Comparison of ENCODE assay signal across 1 cellular context in the genomic region with DNA sequence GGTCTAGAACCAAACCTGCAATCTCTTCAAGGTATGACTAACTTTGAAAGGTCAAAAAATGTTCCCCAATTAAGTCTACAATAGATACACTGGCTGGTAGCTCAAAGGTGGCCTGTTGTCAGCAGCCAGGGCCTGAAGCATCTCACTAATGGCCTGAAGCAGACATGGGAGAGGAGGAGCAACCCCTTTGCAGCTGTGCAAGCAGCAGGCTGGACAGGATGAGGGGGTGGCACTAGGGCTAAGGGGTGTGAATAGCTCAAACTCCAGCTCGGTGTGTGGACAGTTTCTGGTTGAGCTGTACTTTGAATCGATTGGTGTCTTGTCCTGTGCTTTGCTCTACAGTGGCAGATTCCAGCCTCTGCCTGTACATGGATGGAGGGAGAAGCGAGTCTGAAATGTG.
TF ChIP-seq lines count a peak whose summit lies in the region.

No MANE protein-coding gene starts in this region.

TF ChIP-seq in HepG2, 621 proteins besides CTCF, POLR2A, EP300 and RAD21 (continued from another document):
- TF ChIP-seq, protein P1, sequence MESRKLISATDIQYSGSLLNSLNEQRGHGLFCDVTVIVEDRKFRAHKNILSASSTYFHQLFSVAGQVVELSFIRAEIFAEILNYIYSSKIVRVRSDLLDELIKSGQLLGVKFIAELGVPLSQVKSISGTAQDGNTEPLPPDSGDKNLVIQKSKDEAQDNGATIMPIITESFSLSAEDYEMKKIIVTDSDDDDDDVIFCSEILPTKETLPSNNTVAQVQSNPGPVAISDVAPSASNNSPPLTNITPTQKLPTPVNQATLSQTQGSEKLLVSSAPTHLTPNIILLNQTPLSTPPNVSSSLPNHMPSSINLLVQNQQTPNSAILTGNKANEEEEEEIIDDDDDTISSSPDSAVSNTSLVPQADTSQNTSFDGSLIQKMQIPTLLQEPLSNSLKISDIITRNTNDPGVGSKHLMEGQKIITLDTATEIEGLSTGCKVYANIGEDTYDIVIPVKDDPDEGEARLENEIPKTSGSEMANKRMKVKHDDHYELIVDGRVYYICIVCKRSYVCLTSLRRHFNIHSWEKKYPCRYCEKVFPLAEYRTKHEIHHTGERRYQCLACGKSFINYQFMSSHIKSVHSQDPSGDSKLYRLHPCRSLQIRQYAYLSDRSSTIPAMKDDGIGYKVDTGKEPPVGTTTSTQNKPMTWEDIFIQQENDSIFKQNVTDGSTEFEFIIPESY (CRISPR knock-in tag; IDR thresholded peaks at IDR 0.05), result no peak
- no peak for TF ChIP-seq JDP2 (CRISPR knock-in tag; IDR thresholded peaks at IDR 0.05; ENCODE audit: borderline replicate concordance)
- no peak for TF ChIP-seq HNRNPL (IDR thresholded peaks at IDR 0.05; ENCODE audit: low read depth, low read length)
- TF ChIP-seq HNRNPLL (IDR thresholded peaks at IDR 0.05; ENCODE audit: low read depth, low read length, poor library complexity, severe bottlenecking), result no peak
- peak; percentile 64; the same call in 1 of the 2 replicates for TF ChIP-seq KMT2A (CRISPR knock-in tag; IDR thresholded peaks at IDR 0.05)
- peak; percentile 38; the same call in 1 of the 2 replicates for TF ChIP-seq ZFY (CRISPR knock-in tag; IDR thresholded peaks at IDR 0.05)
- TF ChIP-seq CHD2 (IDR thresholded peaks at IDR 0.05; ENCODE audit: low read depth, low read length), result no peak
- TF ChIP-seq KAT7 (CRISPR knock-in tag; IDR thresholded peaks at IDR 0.05; ENCODE audit: borderline replicate concordance), result peak; percentile 33; the same call in 1 of the 2 replicates
- no peak for TF ChIP-seq ARNTL (CRISPR knock-in tag; IDR thresholded peaks at IDR 0.05)
- no peak for TF ChIP-seq SIN3B (IDR thresholded peaks at IDR 0.05; ENCODE audit: low read length)
- TF ChIP-seq EZH2 (conservative IDR thresholded peaks at IDR 0.05; ENCODE audit: low read depth, low read length), result no peak
- TF ChIP-seq ZNF83 (CRISPR knock-in tag; IDR thresholded peaks at IDR 0.05; ENCODE audit: borderline replicate concordance), result no peak
- TF ChIP-seq MTA3 (CRISPR knock-in tag; IDR thresholded peaks at IDR 0.05), result no peak
- peak; percentile 90 for TF ChIP-seq TEAD3 (CRISPR knock-in tag; optimal IDR thresholded peaks at IDR 0.05; ENCODE audit: borderline replicate concordance)
- TF ChIP-seq ZNF274 (CRISPR knock-in tag; IDR thresholded peaks at IDR 0.05), result peak; percentile 46; the same call in 1 of the 2 replicates
- TF ChIP-seq TGIF2 (CRISPR knock-in tag; IDR thresholded peaks at IDR 0.05), result 0 out of 2 replicates have a peak, but pooled peaks have one; percentile 14
- 0 out of 2 replicates have a peak, but pooled peaks have one; percentile 50 for TF ChIP-seq ERF (CRISPR knock-in tag; IDR thresholded peaks at IDR 0.05)
- peak; percentile 90 for TF ChIP-seq HNF4G (IDR thresholded peaks at IDR 0.05; ENCODE audit: borderline replicate concordance, low read depth, low read length)
- TF ChIP-seq HNF4G (CRISPR knock-in tag; IDR thresholded peaks at IDR 0.05; ENCODE audit: borderline replicate concordance, low read depth), result no peak; the same call in 1 of the 2 replicates
- TF ChIP-seq, protein P2, sequence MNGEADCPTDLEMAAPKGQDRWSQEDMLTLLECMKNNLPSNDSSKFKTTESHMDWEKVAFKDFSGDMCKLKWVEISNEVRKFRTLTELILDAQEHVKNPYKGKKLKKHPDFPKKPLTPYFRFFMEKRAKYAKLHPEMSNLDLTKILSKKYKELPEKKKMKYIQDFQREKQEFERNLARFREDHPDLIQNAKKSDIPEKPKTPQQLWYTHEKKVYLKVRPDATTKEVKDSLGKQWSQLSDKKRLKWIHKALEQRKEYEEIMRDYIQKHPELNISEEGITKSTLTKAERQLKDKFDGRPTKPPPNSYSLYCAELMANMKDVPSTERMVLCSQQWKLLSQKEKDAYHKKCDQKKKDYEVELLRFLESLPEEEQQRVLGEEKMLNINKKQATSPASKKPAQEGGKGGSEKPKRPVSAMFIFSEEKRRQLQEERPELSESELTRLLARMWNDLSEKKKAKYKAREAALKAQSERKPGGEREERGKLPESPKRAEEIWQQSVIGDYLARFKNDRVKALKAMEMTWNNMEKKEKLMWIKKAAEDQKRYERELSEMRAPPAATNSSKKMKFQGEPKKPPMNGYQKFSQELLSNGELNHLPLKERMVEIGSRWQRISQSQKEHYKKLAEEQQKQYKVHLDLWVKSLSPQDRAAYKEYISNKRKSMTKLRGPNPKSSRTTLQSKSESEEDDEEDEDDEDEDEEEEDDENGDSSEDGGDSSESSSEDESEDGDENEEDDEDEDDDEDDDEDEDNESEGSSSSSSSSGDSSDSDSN (CRISPR knock-in tag; IDR thresholded peaks at IDR 0.05), result peak; percentile 66
- TF ChIP-seq, protein P3, sequence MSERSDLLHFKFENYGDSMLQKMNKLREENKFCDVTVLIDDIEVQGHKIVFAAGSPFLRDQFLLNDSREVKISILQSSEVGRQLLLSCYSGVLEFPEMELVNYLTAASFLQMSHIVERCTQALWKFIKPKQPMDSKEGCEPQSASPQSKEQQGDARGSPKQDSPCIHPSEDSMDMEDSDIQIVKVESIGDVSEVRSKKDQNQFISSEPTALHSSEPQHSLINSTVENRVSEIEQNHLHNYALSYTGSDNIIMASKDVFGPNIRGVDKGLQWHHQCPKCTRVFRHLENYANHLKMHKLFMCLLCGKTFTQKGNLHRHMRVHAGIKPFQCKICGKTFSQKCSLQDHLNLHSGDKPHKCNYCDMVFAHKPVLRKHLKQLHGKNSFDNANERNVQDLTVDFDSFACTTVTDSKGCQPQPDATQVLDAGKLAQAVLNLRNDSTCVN (CRISPR knock-in tag; IDR thresholded peaks at IDR 0.05; ENCODE audit: borderline replicate concordance), result peak; percentile 67; the same call in 1 of the 2 replicates
- TF ChIP-seq, protein P4, sequence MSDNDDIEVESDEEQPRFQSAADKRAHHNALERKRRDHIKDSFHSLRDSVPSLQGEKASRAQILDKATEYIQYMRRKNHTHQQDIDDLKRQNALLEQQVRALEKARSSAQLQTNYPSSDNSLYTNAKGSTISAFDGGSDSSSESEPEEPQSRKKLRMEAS (IDR thresholded peaks at IDR 0.05), result peak; percentile 37; the same call in 1 of the 2 replicates
- no peak for TF ChIP-seq ZNF616 (CRISPR knock-in tag; IDR thresholded peaks at IDR 0.05; ENCODE audit: low read depth)
- TF ChIP-seq ZNF674 (CRISPR knock-in tag; IDR thresholded peaks at IDR 0.05; ENCODE audit: low read depth), result no peak
- TF ChIP-seq, protein P5, sequence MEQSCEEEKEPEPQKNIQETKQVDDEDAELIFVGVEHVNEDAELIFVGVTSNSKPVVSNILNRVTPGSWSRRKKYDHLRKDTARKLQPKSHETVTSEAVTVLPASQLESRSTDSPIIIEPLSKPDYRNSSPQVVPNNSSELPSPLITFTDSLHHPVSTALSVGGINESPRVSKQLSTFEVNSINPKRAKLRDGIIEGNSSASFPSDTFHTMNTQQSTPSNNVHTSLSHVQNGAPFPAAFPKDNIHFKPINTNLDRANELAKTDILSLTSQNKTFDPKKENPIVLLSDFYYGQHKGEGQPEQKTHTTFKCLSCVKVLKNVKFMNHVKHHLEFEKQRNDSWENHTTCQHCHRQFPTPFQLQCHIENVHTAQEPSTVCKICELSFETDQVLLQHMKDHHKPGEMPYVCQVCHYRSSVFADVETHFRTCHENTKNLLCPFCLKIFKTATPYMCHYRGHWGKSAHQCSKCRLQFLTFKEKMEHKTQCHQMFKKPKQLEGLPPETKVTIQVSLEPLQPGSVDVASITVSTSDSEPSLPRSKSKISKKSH (CRISPR knock-in tag; IDR thresholded peaks at IDR 0.05; ENCODE audit: borderline replicate concordance), result no peak
- TF ChIP-seq FOXK1 (CRISPR knock-in tag; IDR thresholded peaks at IDR 0.05; ENCODE audit: borderline replicate concordance, low read depth), result peak; percentile 13; the same call in 1 of the 2 replicates
- no peak for TF ChIP-seq MAFG (CRISPR knock-in tag; IDR thresholded peaks at IDR 0.05)
- TF ChIP-seq, protein P6, sequence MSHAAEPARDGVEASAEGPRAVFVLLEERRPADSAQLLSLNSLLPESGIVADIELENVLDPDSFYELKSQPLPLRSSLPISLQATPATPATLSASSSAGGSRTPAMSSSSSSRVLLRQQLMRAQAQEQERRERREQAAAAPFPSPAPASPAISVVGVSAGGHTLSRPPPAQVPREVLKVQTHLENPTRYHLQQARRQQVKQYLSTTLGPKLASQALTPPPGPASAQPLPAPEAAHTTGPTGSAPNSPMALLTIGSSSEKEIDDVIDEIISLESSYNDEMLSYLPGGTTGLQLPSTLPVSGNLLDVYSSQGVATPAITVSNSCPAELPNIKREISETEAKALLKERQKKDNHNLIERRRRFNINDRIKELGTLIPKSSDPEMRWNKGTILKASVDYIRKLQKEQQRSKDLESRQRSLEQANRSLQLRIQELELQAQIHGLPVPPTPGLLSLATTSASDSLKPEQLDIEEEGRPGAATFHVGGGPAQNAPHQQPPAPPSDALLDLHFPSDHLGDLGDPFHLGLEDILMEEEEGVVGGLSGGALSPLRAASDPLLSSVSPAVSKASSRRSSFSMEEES (CRISPR knock-in tag; IDR thresholded peaks at IDR 0.05), result no peak
- TF ChIP-seq ARID2 (CRISPR knock-in tag; IDR thresholded peaks at IDR 0.05; ENCODE audit: borderline replicate concordance), result no peak
- TF ChIP-seq, protein P7, sequence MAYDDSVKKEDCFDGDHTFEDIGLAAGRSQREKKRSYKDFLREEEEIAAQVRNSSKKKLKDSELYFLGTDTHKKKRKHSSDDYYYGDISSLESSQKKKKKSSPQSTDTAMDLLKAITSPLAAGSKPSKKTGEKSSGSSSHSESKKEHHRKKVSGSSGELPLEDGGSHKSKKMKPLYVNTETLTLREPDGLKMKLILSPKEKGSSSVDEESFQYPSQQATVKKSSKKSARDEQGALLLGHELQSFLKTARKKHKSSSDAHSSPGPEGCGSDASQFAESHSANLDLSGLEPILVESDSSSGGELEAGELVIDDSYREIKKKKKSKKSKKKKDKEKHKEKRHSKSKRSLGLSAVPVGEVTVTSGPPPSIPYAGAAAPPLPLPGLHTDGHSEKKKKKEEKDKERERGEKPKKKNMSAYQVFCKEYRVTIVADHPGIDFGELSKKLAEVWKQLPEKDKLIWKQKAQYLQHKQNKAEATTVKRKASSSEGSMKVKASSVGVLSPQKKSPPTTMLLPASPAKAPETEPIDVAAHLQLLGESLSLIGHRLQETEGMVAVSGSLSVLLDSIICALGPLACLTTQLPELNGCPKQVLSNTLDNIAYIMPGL (CRISPR knock-in tag; IDR thresholded peaks at IDR 0.05; ENCODE audit: borderline replicate concordance in 1 of 2, low read depth in 1 of 2), result 0 out of 4 replicates have a peak, but pooled peaks of 1 of the 2 experiments have one; percentile 21
- no peak for TF ChIP-seq SP1 (IDR thresholded peaks at IDR 0.05)
- TF ChIP-seq SP1 (CRISPR knock-in tag; IDR thresholded peaks at IDR 0.05), result no peak; the same call in 1 of the 2 replicates
- no peak for TF ChIP-seq REL (CRISPR knock-in tag; conservative IDR thresholded peaks at IDR 0.05)
- no peak for TF ChIP-seq SCMH1 (CRISPR knock-in tag; IDR thresholded peaks at IDR 0.05; ENCODE audit: borderline replicate concordance)
- TF ChIP-seq ZFP37 (CRISPR knock-in tag; IDR thresholded peaks at IDR 0.05; ENCODE audit: borderline replicate concordance), result no peak
- peak; percentile 46 for TF ChIP-seq SOX5 (CRISPR knock-in tag; IDR thresholded peaks at IDR 0.05; ENCODE audit: borderline replicate concordance)
